12 cellular contexts compared by ENCODE assay signal in the genomic region with DNA sequence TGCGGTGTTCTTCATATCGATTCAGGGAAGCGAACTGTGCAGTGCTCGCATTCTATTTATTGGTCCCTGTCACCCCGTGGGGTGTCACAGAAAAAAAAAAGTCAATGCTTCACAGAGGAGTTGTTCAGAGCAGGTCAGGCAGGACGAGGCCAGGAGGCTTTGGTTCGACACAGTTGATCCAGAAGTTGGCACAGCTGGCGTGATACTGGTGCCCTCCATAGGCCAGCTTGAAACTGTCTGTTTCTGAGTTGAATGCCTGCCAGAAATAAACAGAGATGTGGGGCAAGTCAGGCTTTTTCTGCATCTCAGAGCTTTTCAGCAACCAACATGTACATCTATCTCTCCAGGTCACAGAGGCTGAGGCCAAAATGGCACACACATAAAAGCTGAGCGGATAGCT. TPM values are rescaled to one million over a fixed set of nuclear protein-coding genes. Genes with fewer than 3 reads are reported as not detected.
DNase-seq lines count a peak whose midpoint lies in the region; ATAC-seq and TF ChIP-seq lines count a peak whose summit lies in the region.
"Had no signal": no experiment of that assay in that cellular context is flagged by ENCODE, and none has a peak within 500 bp of the region (broad histone marks: within the 10 kb centered on the region; RNA-seq: fewer than 3 reads in every experiment).

No MANE protein-coding gene starts in this region.

- no peak overlapping the region for H3K4me3 ChIP-seq in epithelial cell of esophagus (ENCODE audit: low read length)

- ATAC-seq in HG02884 (IDR thresholded peaks at IDR 0.05; ENCODE audit: unreplicated experiment) = no peak
- ATAC-seq: activated CD4-positive, CD25-positive, alpha-beta regulatory T cell treated with anti-CD3 and anti-CD28 coated beads, Interleukin-2, amount 50 U/mL, for 24 hours; naive thymus-derived CD4-positive, alpha-beta T cell had no signal

- H3K27ac Mint-ChIP-seq in neural crest cell (ENCODE audit: unreplicated experiment) = peak overlapping the region; percentile 62

- H3K36me3 Mint-ChIP-seq in neural crest cell (ENCODE audit: low read depth) = peaks cover 19% of the 10 kb centered on the region

- H3K27me3 Mint-ChIP-seq in neural crest cell (ENCODE audit: low read depth) = no peaks in the 10 kb centered on the region
- H3K27me3 Mint-ChIP-seq: naive thymus-derived CD4-positive, alpha-beta T cell had no signal

- H3K4me1 Mint-ChIP-seq in neural crest cell = peaks cover 13% of the 10 kb centered on the region

- no peak overlapping the region for H3K4me3 Mint-ChIP-seq in neural crest cell
- H3K4me3 Mint-ChIP-seq: naive thymus-derived CD4-positive, alpha-beta T cell had no signal

- peak; percentile 48 for DNase-seq in D341Med (ENCODE audit: low spot score)
- DNase-seq in NCI-H1694 (lab: John Stamatoyannopoulos, UW) = peak; percentile 45
- DNase-seq in epithelial cell of esophagus (ENCODE audit: low read depth) = no peak
- no peak for DNase-seq in neural crest cell (ENCODE audit: low read depth, low spot score)
- no peak for DNase-seq in NCI-H2029 (lab: John Stamatoyannopoulos, UW)
- no peak for DNase-seq in KG1 (lab: John Stamatoyannopoulos, UW)
- DNase-seq: Caco-2; effector memory CD4-positive, alpha-beta T cell; GOT3; naive thymus-derived CD4-positive, alpha-beta T cell had no signal

- TF ChIP-seq CTCF in epithelial cell of esophagus (IDR thresholded peaks at IDR 0.05; ENCODE audit: insufficient read depth, low read depth, low read length, missing control alignments) = peak; percentile 9
- no peak for TF ChIP-seq CTCF in neural crest cell (conservative IDR thresholded peaks at IDR 0.05)

- H3K9me3 Mint-ChIP-seq in neural crest cell = no peaks in the 10 kb centered on the region
- H3K9me3 Mint-ChIP-seq: naive thymus-derived CD4-positive, alpha-beta T cell had no signal

RNA-seq across cellular contexts. Expression of a gene that starts 29.1 kb away (rescaled TPM):
- total RNA-seq in neural crest cell = 21.0 and 21.5 TPM in 2 replicates

Comparison
In these comparisons a context has a peak if more than half of its experiments do, and no peak if none do; other contexts are left out.
1. DNase-seq: peak in D341Med (single experiment) and NCI-H1694 (single experiment); none in epithelial cell of esophagus (single experiment), neural crest cell (single experiment), NCI-H2029 (single experiment) and KG1 (single experiment).